ENCODE assay signal across 25 cellular contexts in genomic region chr5:44828719-44829118, GRCh38.
"Had no signal": no experiment of that assay in that cellular context is flagged by ENCODE, and none has a peak within 500 bp of the region (broad histone marks: within the 10 kb centered on the region; RNA-seq: fewer than 3 reads in every experiment).

No MANE protein-coding gene starts in this region.

- DNase-seq: islet precursor cell; left ventricle myocardium inferior; mesendoderm; naive B cell; natural killer cell; nephron progenitor cell; occipital lobe; ovary; retina; right cardiac atrium; stimulated activated CD4-positive, alpha-beta T cell treated with anti-CD3 and anti-CD28 coated beads, Interleukin-12 subunit alpha, Interleukin-12 subunit beta, amount 100 ng/mL, for 4 hours; stimulated activated CD4-positive, alpha-beta T cell treated with anti-CD3 and anti-CD28 coated beads, Interleukin-15, amount 100 ng/mL, for 24 hours; stimulated activated CD4-positive, alpha-beta T cell treated with anti-CD3 and anti-CD28 coated beads, Interleukin-2, amount 100 ng/mL, for 24 hours; stimulated activated CD4-positive, alpha-beta T cell treated with anti-CD3 and anti-CD28 coated beads, Interleukin-4, amount 100 ng/mL, for 1 hour; stimulated activated naive B cell treated with anti-CD40 and anti-IgM and Interleukin-4, amounts not matched to agents 10 μg/mL and 1 μg/mL and 100 μg/mL, for 72 hours; stimulated activated naive CD8-positive, alpha-beta T cell treated with anti-CD3 and anti-CD28 coated beads, Interleukin-15, Interleukin-2, amounts not matched to agents 100 U/mL and 50 U/mL, for 24 hours; stomach; upper lobe of left lung had no signal

- ATAC-seq: natural killer cell; right cardiac atrium; sciatic nerve; stimulated activated naive B cell treated with anti-CD40 and anti-IgM and Interleukin-4, amounts not matched to agents 10 μg/mL and 1 μg/mL and 100 μg/mL, for 72 hours; stimulated activated naive CD8-positive, alpha-beta T cell treated with anti-CD3 and anti-CD28 coated beads, Interleukin-15, Interleukin-2, amounts not matched to agents 100 U/mL and 50 U/mL, for 24 hours had no signal

- H3K27ac ChIP-seq: hepatocyte, left ventricle myocardium inferior, neural progenitor cell, neutrophil, ovary, skin epidermis, stomach, tibial nerve, upper lobe of left lung, vagina had no signal
